8 cellular contexts compared by ENCODE assay signal in the genomic region with DNA sequence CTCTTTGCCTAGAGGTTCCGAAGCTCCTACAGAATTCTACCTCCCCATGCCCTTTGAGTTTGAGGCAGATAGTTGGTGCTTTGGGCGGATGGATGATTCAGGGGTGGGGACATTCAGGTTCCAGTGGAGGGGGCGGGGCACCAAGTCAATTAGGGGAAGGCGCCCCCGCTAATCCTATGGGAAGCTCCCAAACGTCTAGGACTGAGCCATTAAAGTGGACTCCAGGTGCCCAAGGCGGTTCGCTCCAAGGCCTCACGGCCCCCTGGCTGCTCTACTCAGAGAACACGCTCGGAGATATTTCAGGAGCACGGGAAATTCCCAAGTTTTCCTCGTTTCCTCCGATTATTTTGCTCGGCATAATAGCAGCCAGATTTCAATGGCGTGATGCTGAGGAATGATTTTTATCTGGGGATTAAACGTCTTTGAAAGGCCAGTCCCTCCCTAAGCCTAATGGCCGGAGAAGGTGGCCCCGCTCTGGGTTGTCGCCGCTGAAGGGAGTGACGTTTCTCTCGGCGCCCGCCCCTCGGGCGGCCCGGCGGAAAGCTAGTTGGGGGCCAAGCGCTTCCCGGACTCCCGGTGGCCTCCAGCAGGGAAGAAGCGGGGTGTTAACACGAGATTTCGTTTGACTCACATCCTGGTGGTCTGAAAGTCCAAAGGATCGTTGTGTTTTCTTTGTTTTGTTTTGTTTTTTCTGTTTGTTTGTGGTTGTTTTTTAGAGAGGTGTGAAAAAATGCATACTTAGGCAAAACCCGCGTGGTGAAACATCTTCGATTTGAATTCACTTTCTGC. TPM values are rescaled to one million over a fixed set of nuclear protein-coding genes. Genes with fewer than 3 reads are reported as not detected.
DNase-seq lines count a peak whose midpoint lies in the region; ATAC-seq, FAIRE-seq and TF ChIP-seq lines count a peak whose summit lies in the region.

No MANE protein-coding gene starts in this region.

- H2AFZ ChIP-seq in H1 (ENCODE audit: low read length): no peak overlapping the region

- peaks cover 93 to 98% (median 95%) of the 10 kb centered on the region in 4 experiments for H3K27me3 ChIP-seq in H1 (replicated peaks in 1 of 4; ENCODE audit: control insufficient read depth in 3 of 4, extremely low read depth in 1 of 4, insufficient read depth in 3 of 4, low read length in 3 of 4)

- CTCF ChIA-PET in H1 (lab: Charles Lee; ENCODE audit: partially characterized antibody): interaction anchor here (0.6 to 1.6 kb wide), 4 partner anchors 8 to 352 kb away, joined by 3 to 6 read pairs (median 4); no protein-coding TSS in a partner anchor

- peaks cover 72 to 86% (median 83%) of the 10 kb centered on the region in 3 donors for H3K27me3 Mint-ChIP-seq in CD14-positive monocyte (ENCODE audit: low read depth in 3 of 3)
- H3K27me3 Mint-ChIP-seq in nephron (ENCODE audit: low read depth): peaks cover 92% of the 10 kb centered on the region

- no peak overlapping the region for H4K91ac ChIP-seq in H1 (replicated peaks; ENCODE audit: insufficient read length, low read length)

- H3K9ac ChIP-seq in H1 (replicated peaks in 1 of 4; ENCODE audit: extremely low read depth in 1 of 4, low read depth in 3 of 4, low read length in 3 of 4): no peak overlapping the region

- no peak overlapping the region for H3K27ac ChIP-seq in H1 (ENCODE audit: low read depth, low read length)

- H2AK5ac ChIP-seq in H1 (ENCODE audit: low read depth, low read length): no peak overlapping the region

- H3K4me1 Mint-ChIP-seq in CD14-positive monocyte: peaks cover 33% of the 10 kb centered on the region
- peaks cover 53% of the 10 kb centered on the region for H3K4me1 Mint-ChIP-seq in nephron

- no peak overlapping the region for H2BK120ac ChIP-seq in H1 (replicated peaks; ENCODE audit: low read depth, low read length)

- H4K20me1 ChIP-seq in H1 (replicated peaks in 1 of 2; ENCODE audit: control insufficient read depth in 1 of 2, insufficient read depth in 2 of 2, low read length in 2 of 2): peaks cover 44 to 49% of the 10 kb centered on the region in 2 experiments

- DNase-seq in CD14-positive monocyte (ENCODE audit: low spot score) (no peak), NCI-H526 treated with DMSO at 0.1 percent for 48 hours (lab: John Stamatoyannopoulos, UW) (peak; percentile 43), H1 (ENCODE audit: low read depth in 1 of 2, low spot score in 2 of 2) (peak in 1 of 2 experiments; percentile 68)

- H2BK5ac ChIP-seq in H1 (ENCODE audit: low read depth, low read length): no peak overlapping the region

- no peak for TF ChIP-seq EP300 in H1 (IDR thresholded peaks at IDR 0.05; ENCODE audit: borderline replicate concordance in 1 of 2, low read depth in 2 of 2, low read length in 2 of 2)

- H3K36me3 ChIP-seq in H1 (ENCODE audit: control insufficient read depth in 2 of 4, insufficient read depth in 4 of 4, low read length in 3 of 4): peaks cover 0 to 5% (median 0%) of the 10 kb centered on the region in 4 experiments; a peak in 1 of 8 replicates

- peaks cover 9 to 19% of the 10 kb centered on the region in 2 donors for H3K36me3 Mint-ChIP-seq in CD14-positive monocyte
- no peaks in the 10 kb centered on the region for H3K36me3 Mint-ChIP-seq in nephron (ENCODE audit: low read depth)

- H3K27ac Mint-ChIP-seq in CD14-positive monocyte (peak overlapping the region in 1 of 7 donors; percentile 76), nephron (no peak overlapping the region)

- H3K4me2 ChIP-seq in H1 (ENCODE audit: insufficient read depth in 1 of 2, low read depth in 2 of 2, low read length in 2 of 2): peak overlapping the region; percentile 44 to 76

- H3K23ac ChIP-seq in H1 (ENCODE audit: insufficient read length): no peak overlapping the region

- no peak overlapping the region for H3K4ac ChIP-seq in H1 (replicated peaks; ENCODE audit: insufficient read length, low read depth, low read length)

- peak overlapping the region in 1 of 4 experiments; percentile 57; a peak in 2 of 8 replicates for H3K4me3 ChIP-seq in H1 (ENCODE audit: extremely low read depth in 1 of 4, insufficient read depth in 2 of 4, low read depth in 3 of 4, low read length in 4 of 4)

- ATAC-seq in GM18511 (IDR thresholded peaks at IDR 0.05; ENCODE audit: unreplicated experiment): no peak
- no peak for ATAC-seq in activated CD4-positive, CD25-positive, alpha-beta regulatory T cell treated with anti-CD3 and anti-CD28 coated beads, Interleukin-2, amount 50 U/mL, for 24 hours
- ATAC-seq in GM19351 (IDR thresholded peaks at IDR 0.05; ENCODE audit: unreplicated experiment): no peak
- no peak for ATAC-seq in HG03135 (IDR thresholded peaks at IDR 0.05; ENCODE audit: unreplicated experiment)

- H4K5ac ChIP-seq in H1 (ENCODE audit: insufficient read length, low read depth, low read length): no peak overlapping the region

- peak overlapping the region; percentile 77 to 95 for H3K4me3 Mint-ChIP-seq in CD14-positive monocyte
- peak overlapping the region; percentile 89 to 95 (median 94) for H3K4me3 Mint-ChIP-seq in nephron

- POLR2A ChIA-PET in H1 (lab: Charles Lee; ENCODE audit: partially characterized antibody): interaction anchor here (0.9 to 2.0 kb wide), 2 partner anchors 11 to 23 kb away, joined by 3 to 8 read pairs; no protein-coding TSS in a partner anchor

- H3K9me3 ChIP-seq in H1 (ENCODE audit: insufficient read depth in 2 of 2, low read depth in 1 of 2, low read length in 1 of 2): no peaks in the 10 kb centered on the region

- H2BK15ac ChIP-seq in H1 (ENCODE audit: low read length): no peak overlapping the region

- H2BK20ac ChIP-seq in H1 (ENCODE audit: low read length): no peak overlapping the region

- peaks cover 6% of the 10 kb centered on the region; the same call in 1 of the 2 replicates for H3K23me2 ChIP-seq in H1 (ENCODE audit: low read depth, low read length)

- no peak for TF ChIP-seq CTCF in CD14-positive monocyte (IDR thresholded peaks at IDR 0.05)
- TF ChIP-seq CTCF in H1 (IDR thresholded peaks at IDR 0.05; ENCODE audit: control extremely low read depth in 1 of 3, insufficient read depth in 1 of 3, low read depth in 1 of 3, low read length in 3 of 3): no peak
- no peak for TF ChIP-seq CTCF in nephron (IDR thresholded peaks at IDR 0.05; ENCODE audit: unreplicated experiment in 3 of 3)

- H3K14ac ChIP-seq in H1 (ENCODE audit: insufficient read length): no peak overlapping the region

- H3K18ac ChIP-seq in H1 (ENCODE audit: extremely low read depth, low read length): no peak overlapping the region

- 3% methylated on average over 39 of the region's 39 CpGs; no CpG with 5 or more reads in 1 of the 2 experiments for WGBS in H1 (ENCODE audit: extremely low coverage in 1 of 2, insufficient coverage in 1 of 2, insufficient read length in 1 of 2, insufficient replicate concordance in 2 of 2, low coverage in 1 of 2, low lambda C conversion rate in 2 of 2, missing lambda C conversion rate in 1 of 2), 2 experiments

- no peak overlapping the region for H4K8ac ChIP-seq in H1 (ENCODE audit: extremely low read depth, insufficient read depth, low read length)

- no peaks in the 10 kb centered on the region for H3K79me2 ChIP-seq in H1 (ENCODE audit: control insufficient read depth in 1 of 2, insufficient read depth in 2 of 2, low read length in 2 of 2)

- H3K56ac ChIP-seq in H1 (replicated peaks; ENCODE audit: insufficient read length, low read depth, low read length): no peak overlapping the region

- peaks cover 0 to 24% (median 7%) of the 10 kb centered on the region in 4 experiments; a peak in 6 of 7 replicates for H3K4me1 ChIP-seq in H1 (replicated peaks in 1 of 4; ENCODE audit: control insufficient read depth in 3 of 4, insufficient read depth in 4 of 4, low read length in 3 of 4)

- no peak for TF ChIP-seq POLR2A in H1 (IDR thresholded peaks at IDR 0.05; ENCODE audit: control extremely low read depth in 1 of 2, low read depth in 2 of 2, low read length in 2 of 2)

- no peak for TF ChIP-seq RAD21 in H1 (IDR thresholded peaks at IDR 0.05 in 1 of 2, conservative IDR thresholded peaks at IDR 0.05 in 1 of 2; ENCODE audit: low read depth in 2 of 2, low read length in 2 of 2)

- no peaks in the 10 kb centered on the region for H3K79me1 ChIP-seq in H1 (ENCODE audit: low read depth, low read length)

- FAIRE-seq in H1 (lab: Jason Lieb, UNC): no peak

- H3K9me3 Mint-ChIP-seq in CD14-positive monocyte (peaks cover 10 to 56% (median 38%) of the 10 kb centered on the region in 7 donors), nephron (no peaks in the 10 kb centered on the region)

- intact Hi-C loops in CD14-positive monocyte (cut with micrococcal nuclease): no loop called here

- no peak overlapping the region for H2BK12ac ChIP-seq in H1 (ENCODE audit: low read depth, low read length)

TF ChIP-seq in H1, 55 proteins besides CTCF, POLR2A, EP300 and RAD21:
- TF ChIP-seq EZH2 (IDR thresholded peaks at IDR 0.05; ENCODE audit: low read depth, low read length, severe bottlenecking) (peak; percentile 91), NRF1 (IDR thresholded peaks at IDR 0.05; ENCODE audit: low read depth, low read length) (no peak), ZNF274 (IDR thresholded peaks at IDR 0.05; ENCODE audit: borderline replicate concordance, extremely low read depth, low read length) (no peak), RNF2 (IDR thresholded peaks at IDR 0.05; ENCODE audit: borderline replicate concordance, low read depth, low read length, missing control alignments, poor library complexity, severe bottlenecking) (peak; percentile 98), FOSL1 (IDR thresholded peaks at IDR 0.05; ENCODE audit: insufficient read depth, low read depth, low read length) (no peak), SUZ12 (IDR thresholded peaks at IDR 0.05; ENCODE audit: low read length) (peak; percentile 73), JUND (IDR thresholded peaks at IDR 0.05; ENCODE audit: low read length) (no peak), CHD2 (IDR thresholded peaks at IDR 0.05; ENCODE audit: low read length) (no peak), CBX8 (IDR thresholded peaks at IDR 0.05; ENCODE audit: borderline replicate concordance, low read depth, low read length) (peak; percentile 99), CBX5 (IDR thresholded peaks at IDR 0.05; ENCODE audit: low read depth, low read length) (no peak), SIRT6 (IDR thresholded peaks at IDR 0.05; ENCODE audit: low read length) (no peak), YY1 (IDR thresholded peaks at IDR 0.05; ENCODE audit: low read depth, low read length) (no peak), BACH1 (IDR thresholded peaks at IDR 0.05; ENCODE audit: low read length) (no peak), POU5F1 (IDR thresholded peaks at IDR 0.05; ENCODE audit: low read depth, low read length) (no peak)

RNA-seq across cellular contexts. Expression of a gene that starts 1.5 kb away (rescaled TPM):
- not detected for polyA plus RNA-seq in CD14-positive monocyte
- not detected in 2 replicates for total RNA-seq in H1 (2021; fragmentation: NEBNext Ultra II Directional; extraction: Animal tissue kit (Norgen Biotek cat#: 25700))
- 0.47 and 0.75 TPM in 2 replicates for polyA plus RNA-seq in H1 (2011; rRNA removed)
- polyA plus RNA-seq in H1 (2011; cell fraction: cytosol; rRNA removed): 0.34 TPM
- polyA plus RNA-seq in H1 (2011; cell fraction: nucleus; rRNA removed): 2.0 TPM
- 0.23 to 0.44 TPM (median 0.34 TPM) in 4 replicates for polyA plus RNA-seq in H1 (2012, experiment 1 of 2)
- polyA plus RNA-seq in H1 (2012, experiment 2 of 2): 0.55 TPM
- 0.24 TPM for polyA plus RNA-seq in H1 (2013, experiment 1 of 2)
- 0.26 TPM for polyA plus RNA-seq in H1 (2013, experiment 2 of 2)
- polyA minus RNA-seq in H1 (2011; rRNA and poly(A)+ RNA removed): not detected in 2 replicates
- not detected for polyA minus RNA-seq in H1 (2011; cell fraction: cytosol; rRNA and poly(A)+ RNA removed)
- 0.30 TPM for polyA minus RNA-seq in H1 (2011; cell fraction: nucleus; rRNA and poly(A)+ RNA removed)
